ENCODE assay signal across 12 cellular contexts in genomic region chr1:73673980-73674379, GRCh38.
DNase-seq lines count a peak whose midpoint lies in the region; TF ChIP-seq lines count a peak whose summit lies in the region.
"Had no signal": no experiment of that assay in that cellular context is flagged by ENCODE, and none has a peak within 500 bp of the region (broad histone marks: within the 10 kb centered on the region; RNA-seq: fewer than 3 reads in every experiment).

No MANE protein-coding gene starts in this region.

- POLR2A ChIA-PET in GM10248 (lab: Yijun Ruan, JAX), result no interaction called here

- no peak overlapping the region for H3K14ac ChIP-seq in neuronal stem cell (ENCODE audit: low read length)

- H3K27me3 ChIP-seq in neuronal stem cell (ENCODE audit: control insufficient read depth in 3 of 3, insufficient read depth in 3 of 3, low read depth in 1 of 3, low read length in 3 of 3) (no peaks in the 10 kb centered on the region), hepatocyte (no peaks in the 10 kb centered on the region)

- no peak overlapping the region for H4K8ac ChIP-seq in neuronal stem cell (ENCODE audit: low read depth, low read length)

- H3K18ac ChIP-seq in neuronal stem cell (ENCODE audit: low read length), result no peak overlapping the region

- H3K4ac ChIP-seq in neuronal stem cell (ENCODE audit: low read length), result no peak overlapping the region

- no peak overlapping the region for H3K23ac ChIP-seq in neuronal stem cell (ENCODE audit: low read depth, low read length, poor library complexity)

- H3K36me3 ChIP-seq in neuronal stem cell (replicated peaks in 1 of 2; ENCODE audit: control insufficient read depth in 2 of 2, insufficient read depth in 2 of 2, low read length in 2 of 2) (no peaks in the 10 kb centered on the region), hepatocyte (replicated peaks; ENCODE audit: insufficient read depth, low read depth) (no peaks in the 10 kb centered on the region)

- H4K91ac ChIP-seq in neuronal stem cell (ENCODE audit: low read depth, low read length, poor library complexity), result no peak overlapping the region

- H3K79me1 ChIP-seq in neuronal stem cell (ENCODE audit: low read depth, low read length), result no peaks in the 10 kb centered on the region

- no peak overlapping the region for H3K4me2 ChIP-seq in neuronal stem cell (ENCODE audit: insufficient read depth, low read length, poor library complexity, severe bottlenecking)
- no peak overlapping the region for H3K4me2 ChIP-seq in hepatocyte

- no peak overlapping the region for H3K4me3 ChIP-seq in astrocyte of the spinal cord (ENCODE audit: low read depth, low read length)
- no peak overlapping the region for H3K4me3 ChIP-seq in neuronal stem cell (ENCODE audit: low read length in 2 of 2)
- no peak overlapping the region for H3K4me3 ChIP-seq in hepatocyte

- H3K4me1 ChIP-seq in neuronal stem cell (ENCODE audit: control insufficient read depth in 2 of 2, insufficient read depth in 1 of 2, low read depth in 1 of 2, low read length in 2 of 2) (peaks cover 0 to 16% of the 10 kb centered on the region in 2 donors), hepatocyte (ENCODE audit: insufficient read depth) (no peaks in the 10 kb centered on the region)

- TF ChIP-seq CTCF in astrocyte of the spinal cord (IDR thresholded peaks at IDR 0.05; ENCODE audit: low read depth, low read length), result no peak
- TF ChIP-seq CTCF in hepatocyte (IDR thresholded peaks at IDR 0.05; ENCODE audit: poor library complexity), result no peak
- TF ChIP-seq CTCF in GM10248 (IDR thresholded peaks at IDR 0.05; ENCODE audit: control extremely low read depth, extremely low read depth, low read depth, missing control alignments), result no peak

- H3K9ac ChIP-seq in neuronal stem cell (ENCODE audit: low read depth, low read length, poor library complexity), result no peak overlapping the region

- no peak overlapping the region for H2BK120ac ChIP-seq in neuronal stem cell (ENCODE audit: low read depth, low read length)

- H3K79me2 ChIP-seq in hepatocyte, result no peaks in the 10 kb centered on the region

- H2AFZ ChIP-seq in neuronal stem cell (ENCODE audit: low read length) (peak overlapping the region; percentile 76), hepatocyte (no peak overlapping the region)

- no peak overlapping the region for H2BK15ac ChIP-seq in neuronal stem cell (ENCODE audit: low read length)

- H2AK5ac ChIP-seq in neuronal stem cell (ENCODE audit: low read depth, low read length), result no peak overlapping the region

- CTCF ChIA-PET in GM10248 (lab: Yijun Ruan, JAX), result interaction anchor here (0.7 to 1.7 kb wide), 3 partner anchors 22 to 1050 kb away, joined by 3 to 5 read pairs (median 3); no protein-coding TSS in a partner anchor

- H2BK12ac ChIP-seq in neuronal stem cell (ENCODE audit: low read length), result no peak overlapping the region

- no peak overlapping the region for H2BK5ac ChIP-seq in neuronal stem cell (ENCODE audit: low read length)

- peak; percentile 78 for DNase-seq in G401 (ENCODE audit: low spot score)
- DNase-seq in NCI-H187 treated with DMSO at 0.1 percent for 48 hours (lab: John Stamatoyannopoulos, UW), result peak; percentile 55
- DNase-seq in astrocyte of the spinal cord (ENCODE audit: low read depth, low spot score), result peak; percentile 28
- no peak for DNase-seq in neuronal stem cell (ENCODE audit: low spot score)
- no peak for DNase-seq in midbrain (lab: John Stamatoyannopoulos, UW)
- no peak for DNase-seq in hepatocyte (ENCODE audit: low spot score)
- no peak for DNase-seq in GM10248 (ENCODE audit: extremely low spot score)
- DNase-seq in stimulated activated CD4-positive, alpha-beta T cell treated with anti-CD3 and anti-CD28 coated beads, Interleukin-2, amount 100 ng/mL, for 48 hours, result no peak
- DNase-seq: activated effector memory CD4-positive, alpha-beta T cell treated with anti-CD3 and anti-CD28 coated beads, Interleukin-2, amount 50 U/mL, for 16 hours; KBM-7; substantia nigra had no signal

- in situ Hi-C loops in G401 (cut with HindIII; ENCODE audit: low sequenced_read_pairs) (no loop called here), astrocyte of the spinal cord (cut with HindIII; ENCODE audit: low sequenced_read_pairs) (no loop called here)

- no peaks in the 10 kb centered on the region for H3K9me2 ChIP-seq in hepatocyte (replicated peaks; ENCODE audit: insufficient read depth)

- H3K9me3 ChIP-seq in neuronal stem cell (replicated peaks in 1 of 2; ENCODE audit: control insufficient read depth in 2 of 2, insufficient read depth in 1 of 2, low read depth in 1 of 2, low read length in 2 of 2) (no peaks in the 10 kb centered on the region), hepatocyte (ENCODE audit: low read depth) (no peaks in the 10 kb centered on the region)

- H3K27ac ChIP-seq in neuronal stem cell (replicated peaks; ENCODE audit: low read length) (peak overlapping the region; percentile 9), hepatocyte (no peak overlapping the region)
- H3K27ac ChIP-seq: HL-60 had no signal

- no peaks in the 10 kb centered on the region for H4K20me1 ChIP-seq in hepatocyte (ENCODE audit: insufficient read depth, poor library complexity, severe bottlenecking)

Comparison
In these comparisons a context has a peak if more than half of its experiments do, and no peak if none do; other contexts are left out.
1. DNase-seq: peak in G401 (single experiment), NCI-H187 treated with DMSO at 0.1 percent for 48 hours (single experiment) and astrocyte of the spinal cord (single experiment); none in neuronal stem cell (single experiment), midbrain (single experiment), hepatocyte (single experiment), GM10248 (single experiment) and stimulated activated CD4-positive, alpha-beta T cell treated with anti-CD3 and anti-CD28 coated beads, Interleukin-2, amount 100 ng/mL, for 48 hours (0 of 2).